Comparison of ENCODE assay signal across 8 cellular contexts in genomic region chr16:88790312-88791150, GRCh38. TPM values are rescaled to one million over a fixed set of nuclear protein-coding genes. Genes with fewer than 3 reads are reported as not detected.
DNase-seq lines count a peak whose midpoint lies in the region; ATAC-seq and TF ChIP-seq lines count a peak whose summit lies in the region.

No MANE protein-coding gene starts in this region.

- ATAC-seq in Right ventricle myocardium superior (ENCODE audit: poor library complexity): peak; percentile 67
- peak; percentile 77 for ATAC-seq in stimulated activated naive CD8-positive, alpha-beta T cell treated with anti-CD3 and anti-CD28 coated beads, Interleukin-15, Interleukin-2, amounts not matched to agents 100 U/mL and 50 U/mL, for 24 hours
- no peak for ATAC-seq in GM21825 (IDR thresholded peaks at IDR 0.05; ENCODE audit: unreplicated experiment)
- ATAC-seq in HG03571 (IDR thresholded peaks at IDR 0.05; ENCODE audit: unreplicated experiment): no peak

- H3K27me3 ChIP-seq in dorsolateral prefrontal cortex: peaks cover 0 to 47% (median 18%) of the 10 kb centered on the region in 45 donors

- peak overlapping the region in 8 of 59 donors; percentile 2 to 62 (median 30) for H3K27ac ChIP-seq in dorsolateral prefrontal cortex

- no peak for TF ChIP-seq CTCF in dorsolateral prefrontal cortex (IDR thresholded peaks at IDR 0.05 in 54 of 56, conservative IDR thresholded peaks at IDR 0.05 in 2 of 56; ENCODE audit: low read depth in 1 of 56, partially characterized antibody in 56 of 56)

- H3K4me3 ChIP-seq in dorsolateral prefrontal cortex: peak overlapping the region in 1 of 59 donors; percentile 0

- DNase-seq in NCI-H1417 (lab: John Stamatoyannopoulos, UW) (peak in 2 of 3 experiments; percentile 37 to 58), NCI-H1417 treated with DMSO at 0.1 percent for 48 hours (lab: John Stamatoyannopoulos, UW) (no peak), Right ventricle myocardium superior (peak; percentile 75), dorsolateral prefrontal cortex (no peak)
- DNase-seq in activated CD4-positive, alpha-beta T cell treated with anti-CD3 and anti-CD28 coated beads for 4 hours: peak; percentile 57 to 64
- peak; percentile 74 for DNase-seq in stimulated activated naive CD8-positive, alpha-beta T cell treated with anti-CD3 and anti-CD28 coated beads, Interleukin-15, Interleukin-2, amounts not matched to agents 100 U/mL and 50 U/mL, for 24 hours

- intact Hi-C loops in Right ventricle myocardium superior (cut with DNase I) (no loop called here), dorsolateral prefrontal cortex (cut with DNase I) (no loop called here)

RNA-seq across cellular contexts. Expression of gene PIEZO1, which starts 5.5 kb away (rescaled TPM):
- 15.9 TPM for total RNA-seq in Right ventricle myocardium superior
- 10 to 100 TPM; 14.6 to 86.5 (median 34.6) TPM for total RNA-seq in dorsolateral prefrontal cortex

RNA-seq across cellular contexts. Expression of gene CDT1, which starts 13.1 kb away (rescaled TPM):
- total RNA-seq in Right ventricle myocardium superior (1.00 TPM), dorsolateral prefrontal cortex (1 to 10 TPM in 106 of 120 experiments, under 1 TPM in 14; 0.49 to 5.3 (median 2.0) TPM)

RNA-seq across cellular contexts. Expression of gene APRT, which starts 21.2 kb away (rescaled TPM):
- total RNA-seq in Right ventricle myocardium superior: 40.4 TPM
- total RNA-seq in dorsolateral prefrontal cortex: 10 to 100 TPM; 21.9 to 51.6 (median 33.2) TPM

Comparison
In these comparisons a context has a peak if more than half of its experiments do, and no peak if none do; other contexts are left out.
1. DNase-seq: peak in NCI-H1417 (2 of 3), activated CD4-positive, alpha-beta T cell treated with anti-CD3 and anti-CD28 coated beads for 4 hours (2 of 2), Right ventricle myocardium superior (single experiment) and stimulated activated naive CD8-positive, alpha-beta T cell treated with anti-CD3 and anti-CD28 coated beads, Interleukin-15, Interleukin-2, amounts not matched to agents 100 U/mL and 50 U/mL, for 24 hours (single experiment); none in NCI-H1417 treated with DMSO at 0.1 percent for 48 hours (single experiment) and dorsolateral prefrontal cortex (0 of 10).
2. ATAC-seq: peak in Right ventricle myocardium superior (single experiment) and stimulated activated naive CD8-positive, alpha-beta T cell treated with anti-CD3 and anti-CD28 coated beads, Interleukin-15, Interleukin-2, amounts not matched to agents 100 U/mL and 50 U/mL, for 24 hours (single experiment); none in GM21825 (single experiment) and HG03571 (single experiment).